In the genomic region with DNA sequence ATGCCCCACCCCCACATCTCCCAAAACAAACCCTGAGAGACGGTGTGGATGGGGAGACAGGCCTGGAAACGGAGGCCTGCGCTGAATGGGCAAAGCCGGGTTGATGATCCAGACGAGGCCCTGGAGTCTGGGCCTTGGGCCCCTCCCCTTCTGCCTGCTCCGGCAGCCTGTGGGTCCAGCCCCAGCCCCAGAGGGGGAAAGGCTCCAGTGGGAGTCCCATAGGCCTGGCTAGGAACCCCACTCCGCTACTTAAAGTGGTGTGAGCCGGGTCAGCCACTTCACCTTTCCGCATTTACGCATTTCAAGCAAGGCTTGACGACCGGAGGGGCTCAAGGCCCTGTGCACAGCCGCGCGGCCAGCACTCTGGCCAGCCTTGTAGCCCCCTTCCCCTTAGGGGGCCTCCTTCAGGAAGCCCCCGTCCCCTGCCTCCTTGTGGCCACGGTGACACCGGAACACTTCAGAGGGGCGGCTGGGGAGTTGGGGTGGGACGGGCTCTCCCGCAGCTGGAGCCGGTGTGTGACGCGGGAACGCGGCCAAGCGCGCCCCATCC, we compare ENCODE assay signal across 8 cellular contexts. TPM values are rescaled to one million over a fixed set of nuclear protein-coding genes. Genes with fewer than 3 reads are reported as not detected.
DNase-seq lines count a peak whose midpoint lies in the region; ATAC-seq and TF ChIP-seq lines count a peak whose summit lies in the region.

No MANE protein-coding gene starts in this region.

- H3K27me3 ChIP-seq in esophagus (ENCODE audit: control insufficient read depth in 1 of 2, insufficient read depth in 2 of 2, low read length in 2 of 2) = no peaks in the 10 kb centered on the region
- no peaks in the 10 kb centered on the region for H3K27me3 ChIP-seq in parathyroid adenoma (ENCODE audit: control insufficient read depth, insufficient read depth, low read length)
- peaks cover 41% of the 10 kb centered on the region for H3K27me3 ChIP-seq in CD4-positive, alpha-beta T cell (ENCODE audit: control insufficient read depth, insufficient read depth, low read length)

- H3K9me3 Mint-ChIP-seq in CD4-positive, alpha-beta T cell = no peaks in the 10 kb centered on the region

- peaks cover 0 to 2% of the 10 kb centered on the region in 2 donors for H3K9me3 ChIP-seq in esophagus (ENCODE audit: control insufficient read depth in 2 of 2, insufficient read depth in 1 of 2, low read depth in 1 of 2, low read length in 1 of 2)
- no peaks in the 10 kb centered on the region for H3K9me3 ChIP-seq in parathyroid adenoma (ENCODE audit: control insufficient read depth, low read length)
- H3K9me3 ChIP-seq in CD4-positive, alpha-beta T cell (ENCODE audit: control insufficient read depth, low read length) = no peaks in the 10 kb centered on the region

- POLR2A ChIA-PET in CD4-positive, alpha-beta T cell (lab: Charles Lee) = no interaction called here

- 22 to 24% methylated on average over 28 of the region's 28 CpGs for WGBS in esophagus, 2 donors

- peak overlapping the region; percentile 82 for H2AFZ ChIP-seq in parathyroid adenoma

- H3K4me1 ChIP-seq in esophagus (ENCODE audit: control insufficient read depth in 2 of 2, insufficient read depth in 2 of 2, low read length in 1 of 2) (peaks cover 30 to 46% of the 10 kb centered on the region in 2 donors), parathyroid adenoma (peaks cover 40% of the 10 kb centered on the region)

- H3K27me3 Mint-ChIP-seq in CD4-positive, alpha-beta T cell = peaks cover 25% of the 10 kb centered on the region

- intact Hi-C loops in CD4-positive, alpha-beta T cell (cut with DNase I, micrococcal nuclease) = no loop called here

- no peak for ATAC-seq in CD4-positive, alpha-beta T cell (ENCODE audit: poor library complexity)
- no peak for ATAC-seq in GM21526 (IDR thresholded peaks at IDR 0.05; ENCODE audit: low FRiP score, unreplicated experiment)

- H3K36me3 ChIP-seq in esophagus (ENCODE audit: control insufficient read depth in 2 of 2, insufficient read depth in 2 of 2, low read length in 1 of 2) (peaks cover 0 to 3% of the 10 kb centered on the region in 2 donors), parathyroid adenoma (ENCODE audit: control insufficient read depth, insufficient read depth, low read length) (no peaks in the 10 kb centered on the region)

- no peaks in the 10 kb centered on the region for H3K36me3 Mint-ChIP-seq in CD4-positive, alpha-beta T cell (ENCODE audit: low read depth)

- no peak overlapping the region for H3K9ac ChIP-seq in parathyroid adenoma

- peak overlapping the region; percentile 85 to 92 for H3K27ac ChIP-seq in esophagus (ENCODE audit: low read depth in 2 of 2, low read length in 1 of 2)
- peak overlapping the region; percentile 89 for H3K27ac ChIP-seq in parathyroid adenoma
- H3K27ac ChIP-seq in CD4-positive, alpha-beta T cell (ENCODE audit: low read depth, low read length) = no peak overlapping the region

- H3K79me2 ChIP-seq in parathyroid adenoma = peaks cover 3% of the 10 kb centered on the region

- DNase-seq in COLO668 (lab: John Stamatoyannopoulos, UW; ENCODE audit: unreplicated experiment) (peak; percentile 82), NCI-H1105 (lab: John Stamatoyannopoulos, UW) (peak; percentile 73), putamen (ENCODE audit: low spot score) (no peak), OCI-M2 (lab: John Stamatoyannopoulos, UW; ENCODE audit: unreplicated experiment) (no peak)
- no peak for DNase-seq in CD4-positive, alpha-beta T cell

- CTCF ChIA-PET in CD4-positive, alpha-beta T cell (lab: Charles Lee) = no interaction called here

- H3K4me3 ChIP-seq in esophagus (ENCODE audit: low read depth in 1 of 2, low read length in 2 of 2) (peak overlapping the region; percentile 33 to 58), parathyroid adenoma (ENCODE audit: low read depth, low read length) (peak overlapping the region; percentile 83)

- peaks cover 4% of the 10 kb centered on the region for H3K4me1 Mint-ChIP-seq in CD4-positive, alpha-beta T cell (ENCODE audit: low read depth)

- no peak overlapping the region for H3K27ac Mint-ChIP-seq in CD4-positive, alpha-beta T cell

- peak; percentile 7 for TF ChIP-seq CTCF in parathyroid adenoma (IDR thresholded peaks at IDR 0.05)
- TF ChIP-seq CTCF in CD4-positive, alpha-beta T cell (IDR thresholded peaks at IDR 0.05) = no peak

- no peak overlapping the region for H3K4me3 Mint-ChIP-seq in CD4-positive, alpha-beta T cell

- peak overlapping the region; percentile 61 for H3K4me2 ChIP-seq in parathyroid adenoma (ENCODE audit: low read length)

RNA-seq across cellular contexts. Expression of a gene that starts 0.6 kb away (rescaled TPM):
- 100 to 1,000 TPM in 1 of 2 donors, 10 to 100 TPM in 1; 93.7 to 219 TPM for polyA plus RNA-seq in esophagus
- total RNA-seq in CD4-positive, alpha-beta T cell = 1 to 10 TPM; 4.4 to 6.1 TPM

RNA-seq across cellular contexts. Expression of a gene that starts 28.1 kb away (rescaled TPM):
- under 1 TPM; 0.52 to 0.67 TPM for polyA plus RNA-seq in esophagus
- total RNA-seq in CD4-positive, alpha-beta T cell = not detected

RNA-seq across cellular contexts. Expression of a gene that starts 38.6 kb away (rescaled TPM):
- polyA plus RNA-seq in esophagus = not detected
- total RNA-seq in CD4-positive, alpha-beta T cell = not detected

Comparison
In these comparisons a context has a peak if more than half of its experiments do, and no peak if none do; other contexts are left out.
1. DNase-seq: peak in COLO668 (single experiment) and NCI-H1105 (single experiment); none in CD4-positive, alpha-beta T cell (0 of 10), putamen (single experiment) and OCI-M2 (single experiment).